ENCODE assay signal across 8 cellular contexts in the genomic region with DNA sequence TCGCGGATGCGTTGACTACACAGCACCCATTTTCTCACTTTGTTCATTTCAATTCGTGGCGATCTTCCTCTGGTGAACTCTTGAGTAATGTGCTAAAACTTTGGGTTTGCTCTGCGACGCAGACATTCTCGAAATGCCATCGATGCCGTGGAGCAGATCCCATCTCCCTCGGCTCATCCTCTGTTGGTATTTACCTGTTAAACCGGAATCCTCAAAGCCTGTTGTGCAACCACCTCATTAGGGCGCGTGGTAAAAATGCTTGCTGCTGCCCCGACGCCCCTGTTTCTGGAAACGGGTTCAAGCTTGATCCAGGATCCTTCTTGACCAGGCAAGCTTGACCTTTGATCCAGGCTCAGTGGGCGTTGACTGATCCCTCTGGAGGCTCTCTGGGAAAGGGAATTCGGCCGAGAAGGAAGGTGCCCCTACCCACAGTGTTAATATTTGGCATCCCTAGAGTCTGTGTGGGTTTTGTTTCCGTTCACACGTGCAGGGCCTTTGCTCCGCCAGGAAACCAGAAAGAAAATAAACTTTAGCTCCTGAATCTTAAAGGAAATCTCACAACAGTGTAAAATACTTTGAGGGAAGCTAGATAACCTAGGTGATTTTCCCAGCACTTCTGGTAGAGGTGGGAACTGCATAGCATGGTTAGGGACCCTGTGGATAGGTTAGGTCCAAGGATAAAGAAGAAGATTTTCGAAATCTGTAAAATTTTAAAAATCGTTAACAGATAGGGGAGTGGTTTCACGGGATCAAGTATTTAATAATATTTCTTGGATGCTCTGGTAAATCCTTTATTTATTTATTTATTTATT. TPM values are rescaled to one million over a fixed set of nuclear protein-coding genes. Genes with fewer than 3 reads are reported as not detected.
DNase-seq lines count a peak whose midpoint lies in the region; ATAC-seq and TF ChIP-seq lines count a peak whose summit lies in the region.

No MANE protein-coding gene starts in this region.

- H3K27ac ChIP-seq in MM.1S (ENCODE audit: low read length) (peak overlapping the region; percentile 85; the same call in 1 of the 2 replicates), esophagus squamous epithelium (peak overlapping the region; percentile 98 to 100 (median 100)), urinary bladder (ENCODE audit: low read depth) (peak overlapping the region; percentile 97)
- H3K27ac ChIP-seq in naive thymus-derived CD4-positive, alpha-beta T cell (ENCODE audit: low read depth, low read length) = peak overlapping the region; percentile 95

- no peaks in the 10 kb centered on the region for H3K27me3 Mint-ChIP-seq in activated CD4-positive, alpha-beta memory T cell treated with anti-CD3 and anti-CD28 coated beads for 36 hours
- no peaks in the 10 kb centered on the region for H3K27me3 Mint-ChIP-seq in naive thymus-derived CD4-positive, alpha-beta T cell

- H3K27me3 ChIP-seq in MM.1S (replicated peaks; ENCODE audit: insufficient read depth, low read length) = 0 out of 2 replicates have a peak, but pooled peaks cover 2% of the 10 kb centered on the region
- no peaks in the 10 kb centered on the region for H3K27me3 ChIP-seq in esophagus squamous epithelium
- no peaks in the 10 kb centered on the region for H3K27me3 ChIP-seq in naive thymus-derived CD4-positive, alpha-beta T cell (ENCODE audit: control insufficient read depth in 2 of 2, insufficient read depth in 2 of 2, low read length in 2 of 2)

- H3K36me3 ChIP-seq in MM.1S (replicated peaks; ENCODE audit: insufficient read depth, low read length) (no peaks in the 10 kb centered on the region; the same call in 1 of the 2 replicates), esophagus squamous epithelium (no peaks in the 10 kb centered on the region), urinary bladder (ENCODE audit: insufficient read depth) (no peaks in the 10 kb centered on the region)
- peaks cover 0 to 6% (median 0%) of the 10 kb centered on the region in 3 experiments for H3K36me3 ChIP-seq in naive thymus-derived CD4-positive, alpha-beta T cell (ENCODE audit: control insufficient read depth in 2 of 3, insufficient read depth in 3 of 3, low read length in 3 of 3)

- H3K4me1 Mint-ChIP-seq in activated CD4-positive, alpha-beta memory T cell treated with anti-CD3 and anti-CD28 coated beads for 36 hours (ENCODE audit: low read depth) = peaks cover 44% of the 10 kb centered on the region
- H3K4me1 Mint-ChIP-seq in naive thymus-derived CD4-positive, alpha-beta T cell = peaks cover 31 to 63% (median 53%) of the 10 kb centered on the region in 7 donors

- POLR2A ChIA-PET in activated CD4-positive, alpha-beta memory T cell treated with anti-CD3 and anti-CD28 coated beads for 36 hours (lab: Charles Lee) = interaction anchor here (0.7 to 2.4 kb wide), 4 partner anchors 39 to 59 kb away, joined by 3 to 12 read pairs (median 6); no protein-coding TSS in a partner anchor
- POLR2A ChIA-PET in naive thymus-derived CD4-positive, alpha-beta T cell (lab: Charles Lee) = interaction anchor here (0.6 to 3.9 kb wide), 21 partner anchors 9 to 1492 kb away, joined by 3 to 34 read pairs (median 4); a partner anchor contains a TSS

- H4K20me1 ChIP-seq in MM.1S (ENCODE audit: insufficient read depth, low read length) = peaks cover 44% of the 10 kb centered on the region

- H2AFZ ChIP-seq in MM.1S (ENCODE audit: low read length) = peak overlapping the region; percentile 64

- no peak for TF ChIP-seq CTCF in MM.1S (IDR thresholded peaks at IDR 0.05; ENCODE audit: low read length)
- peak in 4 of 6 experiments; percentile 8 to 19 (median 16) for TF ChIP-seq CTCF in esophagus squamous epithelium (IDR thresholded peaks at IDR 0.05)

- intact Hi-C loops in activated CD4-positive, alpha-beta memory T cell treated with anti-CD3 and anti-CD28 coated beads for 36 hours (cut with micrococcal nuclease) = loop anchor here (5.0 kb wide), 4 partner anchors 99 to 996 kb away; no protein-coding TSS in a partner anchor
- intact Hi-C loops in esophagus squamous epithelium (cut with DNase I) = no loop called here
- intact Hi-C loops in naive thymus-derived CD4-positive, alpha-beta T cell (cut with micrococcal nuclease) = loop anchor here (2.0 to 5.0 kb wide), 7 partner anchors 15 to 504 kb away; a partner anchor contains a TSS

- H3K36me3 Mint-ChIP-seq in activated CD4-positive, alpha-beta memory T cell treated with anti-CD3 and anti-CD28 coated beads for 36 hours = peaks cover 13% of the 10 kb centered on the region
- peaks cover 0 to 18% (median 7%) of the 10 kb centered on the region in 5 donors for H3K36me3 Mint-ChIP-seq in naive thymus-derived CD4-positive, alpha-beta T cell

- H3K9ac ChIP-seq in MM.1S (ENCODE audit: low read length) = peak overlapping the region; percentile 98

- H3K4me1 ChIP-seq in MM.1S (ENCODE audit: low read length) = peaks cover 23% of the 10 kb centered on the region; the same call in 1 of the 2 replicates
- peaks cover 9 to 62% (median 41%) of the 10 kb centered on the region in 3 donors for H3K4me1 ChIP-seq in esophagus squamous epithelium
- peaks cover 35 to 41% of the 10 kb centered on the region in 2 donors for H3K4me1 ChIP-seq in naive thymus-derived CD4-positive, alpha-beta T cell (ENCODE audit: control insufficient read depth in 2 of 2, insufficient read depth in 2 of 2, low read length in 2 of 2)
- peaks cover 4% of the 10 kb centered on the region for H3K4me1 ChIP-seq in urinary bladder (ENCODE audit: insufficient read depth)

- H3K4me3 ChIP-seq in MM.1S (ENCODE audit: low read length) (peak overlapping the region; percentile 91), esophagus squamous epithelium (peak overlapping the region; percentile 85 to 98 (median 94)), urinary bladder (ENCODE audit: low read depth, low read length) (peak overlapping the region; percentile 92)
- H3K4me3 ChIP-seq in naive thymus-derived CD4-positive, alpha-beta T cell (ENCODE audit: low read length) = peak overlapping the region; percentile 94

- peaks cover 67% of the 10 kb centered on the region for H3K79me2 ChIP-seq in MM.1S (ENCODE audit: low read length)

- no peaks in the 10 kb centered on the region for H3K9me3 Mint-ChIP-seq in activated CD4-positive, alpha-beta memory T cell treated with anti-CD3 and anti-CD28 coated beads for 36 hours
- H3K9me3 Mint-ChIP-seq in naive thymus-derived CD4-positive, alpha-beta T cell = peaks cover 0 to 4% (median 0%) of the 10 kb centered on the region in 11 donors

- H3K9me3 ChIP-seq in MM.1S (replicated peaks; ENCODE audit: insufficient read depth, low read length) (no peaks in the 10 kb centered on the region), esophagus squamous epithelium (no peaks in the 10 kb centered on the region)
- no peaks in the 10 kb centered on the region for H3K9me3 ChIP-seq in naive thymus-derived CD4-positive, alpha-beta T cell (ENCODE audit: control insufficient read depth in 2 of 3, low read length in 3 of 3)

- DNase-seq in NCI-H2171 treated with DMSO at 0.1 percent for 48 hours (lab: John Stamatoyannopoulos, UW) (peak; percentile 37), NCI-H2171 (lab: John Stamatoyannopoulos, UW) (no peak), MM.1S (peak; percentile 37), esophagus squamous epithelium (lab: John Stamatoyannopoulos, UW) (no peak)
- peak; percentile 37 for DNase-seq in activated CD4-positive, alpha-beta memory T cell treated with anti-CD3 and anti-CD28 coated beads for 36 hours
- peak in 5 of 9 donors; percentile 13 to 40 (median 17) for DNase-seq in naive thymus-derived CD4-positive, alpha-beta T cell

- CTCF ChIA-PET in activated CD4-positive, alpha-beta memory T cell treated with anti-CD3 and anti-CD28 coated beads for 36 hours (lab: Charles Lee) = interaction anchor here (1.0 to 3.0 kb wide), 4 partner anchors 19 to 182 kb away, joined by 3 to 9 read pairs (median 4); no protein-coding TSS in a partner anchor
- CTCF ChIA-PET in naive thymus-derived CD4-positive, alpha-beta T cell (lab: Charles Lee) = interaction anchor here (0.5 to 1.1 kb wide), 3 partner anchors 14 to 987 kb away, joined by 3 to 4 read pairs (median 3); no protein-coding TSS in a partner anchor

- peak overlapping the region; percentile 92 for H3K4me3 Mint-ChIP-seq in activated CD4-positive, alpha-beta memory T cell treated with anti-CD3 and anti-CD28 coated beads for 36 hours
- H3K4me3 Mint-ChIP-seq in naive thymus-derived CD4-positive, alpha-beta T cell = peak overlapping the region; percentile 91 to 100 (median 95)

- H3K9me2 ChIP-seq in MM.1S (replicated peaks; ENCODE audit: insufficient read depth, low read length) = no peaks in the 10 kb centered on the region

- H3F3A ChIP-seq in MM.1S (ENCODE audit: insufficient read depth, low read length) = peaks cover 14% of the 10 kb centered on the region; the same call in 1 of the 2 replicates

- TF ChIP-seq POLR2A in esophagus squamous epithelium (IDR thresholded peaks at IDR 0.05) = peak in 1 of 4 donors; percentile 23

- peak; percentile 1 for ATAC-seq in naive thymus-derived CD4-positive, alpha-beta T cell
- ATAC-seq in HG02763 (IDR thresholded peaks at IDR 0.05; ENCODE audit: unreplicated experiment) = no peak

- 1 to 3% methylated on average over 20 to 26 of the region's 26 CpGs for WGBS in esophagus squamous epithelium, 2 donors
- WGBS in urinary bladder = 3% methylated on average over 26 of the region's 26 CpGs

- H3K4me2 ChIP-seq in MM.1S (ENCODE audit: low read depth, low read length) = peak overlapping the region; percentile 87

- peak overlapping the region; percentile 99 for H3K27ac Mint-ChIP-seq in activated CD4-positive, alpha-beta memory T cell treated with anti-CD3 and anti-CD28 coated beads for 36 hours
- H3K27ac Mint-ChIP-seq in naive thymus-derived CD4-positive, alpha-beta T cell = peak overlapping the region; percentile 95 to 99 (median 99)

RNA-seq across cellular contexts. Expression of a gene that starts 1.0 kb away (rescaled TPM):
- total RNA-seq in activated CD4-positive, alpha-beta memory T cell treated with anti-CD3 and anti-CD28 coated beads for 36 hours = 100 to 1,000 TPM in 1 of 2 experiments, 10 to 100 TPM in 1; 90.0 to 106 TPM
- total RNA-seq in esophagus squamous epithelium = 100 to 1,000 TPM in 1 of 4 donors, 10 to 100 TPM in 3; 51.5 to 110 (median 62.9) TPM
- 100 to 1,000 TPM; 124 to 189 (median 166) TPM for total RNA-seq in naive thymus-derived CD4-positive, alpha-beta T cell
- 100 to 1,000 TPM; 171 to 174 TPM for polyA plus RNA-seq in naive thymus-derived CD4-positive, alpha-beta T cell
- total RNA-seq in urinary bladder = 133 TPM
- 130 TPM for polyA plus RNA-seq in urinary bladder

Comparison
In these comparisons a context has a peak if more than half of its experiments do, and no peak if none do; other contexts are left out.
1. DNase-seq: peak in NCI-H2171 treated with DMSO at 0.1 percent for 48 hours (single experiment), MM.1S (single experiment), activated CD4-positive, alpha-beta memory T cell treated with anti-CD3 and anti-CD28 coated beads for 36 hours (single experiment) and naive thymus-derived CD4-positive, alpha-beta T cell (5 of 9); none in NCI-H2171 (single experiment) and esophagus squamous epithelium (single experiment).
2. Peak in every context shown above with its lines, with median percentiles within 50 percentile points of each other: H3K27ac ChIP-seq and H3K4me3 ChIP-seq.